Comparison of ENCODE assay signal across 1 cellular context in the genomic region with DNA sequence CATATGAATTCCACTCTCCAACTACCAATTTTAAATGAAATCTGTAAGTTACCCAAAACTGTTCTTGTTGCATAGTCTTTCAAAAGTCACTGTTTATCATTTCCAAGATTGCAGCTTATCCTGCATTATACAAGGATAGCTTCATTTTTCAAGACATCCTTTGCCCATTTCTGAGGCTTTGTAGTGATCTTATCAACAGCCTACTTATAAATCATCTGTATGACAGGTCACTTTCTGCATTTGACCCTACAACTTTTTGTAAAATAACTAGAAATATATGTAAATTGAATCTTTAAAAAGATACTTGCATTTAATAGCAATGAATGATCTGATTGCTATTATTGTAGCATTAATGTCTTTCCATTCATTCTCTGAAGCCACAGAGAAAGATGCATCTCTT.
TF ChIP-seq lines count a peak whose summit lies in the region.

No MANE protein-coding gene starts in this region.

TF ChIP-seq in K562, 482 proteins besides CTCF, POLR2A, EP300 and RAD21 (continued from another document):
- TF ChIP-seq ETS2 (tag; IDR thresholded peaks at IDR 0.05; ENCODE audit: borderline replicate concordance, poor library complexity, severe bottlenecking) = no peak
- no peak for TF ChIP-seq MECOM (CRISPR knock-in tag; IDR thresholded peaks at IDR 0.05)
- TF ChIP-seq SUPT5H (IDR thresholded peaks at IDR 0.05) = no peak
- no peak for TF ChIP-seq POLR2B (IDR thresholded peaks at IDR 0.05; ENCODE audit: low read depth, partially characterized antibody)
- TF ChIP-seq, protein P1, sequence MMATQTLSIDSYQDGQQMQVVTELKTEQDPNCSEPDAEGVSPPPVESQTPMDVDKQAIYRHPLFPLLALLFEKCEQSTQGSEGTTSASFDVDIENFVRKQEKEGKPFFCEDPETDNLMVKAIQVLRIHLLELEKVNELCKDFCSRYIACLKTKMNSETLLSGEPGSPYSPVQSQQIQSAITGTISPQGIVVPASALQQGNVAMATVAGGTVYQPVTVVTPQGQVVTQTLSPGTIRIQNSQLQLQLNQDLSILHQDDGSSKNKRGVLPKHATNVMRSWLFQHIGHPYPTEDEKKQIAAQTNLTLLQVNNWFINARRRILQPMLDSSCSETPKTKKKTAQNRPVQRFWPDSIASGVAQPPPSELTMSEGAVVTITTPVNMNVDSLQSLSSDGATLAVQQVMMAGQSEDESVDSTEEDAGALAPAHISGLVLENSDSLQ (IDR thresholded peaks at IDR 0.05) = peak; percentile 65
- no peak for TF ChIP-seq ZSCAN29 (IDR thresholded peaks at IDR 0.05)
- TF ChIP-seq, protein P2, sequence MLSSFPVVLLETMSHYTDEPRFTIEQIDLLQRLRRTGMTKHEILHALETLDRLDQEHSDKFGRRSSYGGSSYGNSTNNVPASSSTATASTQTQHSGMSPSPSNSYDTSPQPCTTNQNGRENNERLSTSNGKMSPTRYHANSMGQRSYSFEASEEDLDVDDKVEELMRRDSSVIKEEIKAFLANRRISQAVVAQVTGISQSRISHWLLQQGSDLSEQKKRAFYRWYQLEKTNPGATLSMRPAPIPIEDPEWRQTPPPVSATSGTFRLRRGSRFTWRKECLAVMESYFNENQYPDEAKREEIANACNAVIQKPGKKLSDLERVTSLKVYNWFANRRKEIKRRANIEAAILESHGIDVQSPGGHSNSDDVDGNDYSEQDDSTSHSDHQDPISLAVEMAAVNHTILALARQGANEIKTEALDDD (IDR thresholded peaks at IDR 0.05) = no peak
- no peak for TF ChIP-seq HNRNPUL1 (IDR thresholded peaks at IDR 0.05; ENCODE audit: low read length)
- TF ChIP-seq MAZ (CRISPR knock-in tag; conservative IDR thresholded peaks at IDR 0.05 in 1 of 2, IDR thresholded peaks at IDR 0.05 in 1 of 2) = no peak
- no peak for TF ChIP-seq ZKSCAN8 (CRISPR knock-in tag; IDR thresholded peaks at IDR 0.05)
- TF ChIP-seq, protein P3, sequence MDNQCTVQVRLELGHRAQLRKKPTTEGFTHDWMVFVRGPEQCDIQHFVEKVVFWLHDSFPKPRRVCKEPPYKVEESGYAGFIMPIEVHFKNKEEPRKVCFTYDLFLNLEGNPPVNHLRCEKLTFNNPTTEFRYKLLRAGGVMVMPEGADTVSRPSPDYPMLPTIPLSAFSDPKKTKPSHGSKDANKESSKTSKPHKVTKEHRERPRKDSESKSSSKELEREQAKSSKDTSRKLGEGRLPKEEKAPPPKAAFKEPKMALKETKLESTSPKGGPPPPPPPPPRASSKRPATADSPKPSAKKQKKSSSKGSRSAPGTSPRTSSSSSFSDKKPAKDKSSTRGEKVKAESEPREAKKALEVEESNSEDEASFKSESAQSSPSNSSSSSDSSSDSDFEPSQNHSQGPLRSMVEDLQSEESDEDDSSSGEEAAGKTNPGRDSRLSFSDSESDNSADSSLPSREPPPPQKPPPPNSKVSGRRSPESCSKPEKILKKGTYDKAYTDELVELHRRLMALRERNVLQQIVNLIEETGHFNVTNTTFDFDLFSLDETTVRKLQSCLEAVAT (IDR thresholded peaks at IDR 0.05) = no peak
- no peak for TF ChIP-seq ZNF212 (CRISPR knock-in tag; IDR thresholded peaks at IDR 0.05)
- TF ChIP-seq, protein P4, sequence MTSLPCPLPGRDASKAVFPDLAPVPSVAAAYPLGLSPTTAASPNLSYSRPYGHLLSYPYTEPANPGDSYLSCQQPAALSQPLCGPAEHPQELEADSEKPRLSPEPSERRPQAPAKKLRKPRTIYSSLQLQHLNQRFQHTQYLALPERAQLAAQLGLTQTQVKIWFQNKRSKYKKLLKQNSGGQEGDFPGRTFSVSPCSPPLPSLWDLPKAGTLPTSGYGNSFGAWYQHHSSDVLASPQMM (CRISPR knock-in tag; IDR thresholded peaks at IDR 0.05) = no peak
- TF ChIP-seq ZNF764 (CRISPR knock-in tag; IDR thresholded peaks at IDR 0.05; ENCODE audit: low read depth) = no peak
- TF ChIP-seq ZNF778 (CRISPR knock-in tag; IDR thresholded peaks at IDR 0.05) = no peak
